13 cellular contexts compared by ENCODE assay signal in the genomic region with DNA sequence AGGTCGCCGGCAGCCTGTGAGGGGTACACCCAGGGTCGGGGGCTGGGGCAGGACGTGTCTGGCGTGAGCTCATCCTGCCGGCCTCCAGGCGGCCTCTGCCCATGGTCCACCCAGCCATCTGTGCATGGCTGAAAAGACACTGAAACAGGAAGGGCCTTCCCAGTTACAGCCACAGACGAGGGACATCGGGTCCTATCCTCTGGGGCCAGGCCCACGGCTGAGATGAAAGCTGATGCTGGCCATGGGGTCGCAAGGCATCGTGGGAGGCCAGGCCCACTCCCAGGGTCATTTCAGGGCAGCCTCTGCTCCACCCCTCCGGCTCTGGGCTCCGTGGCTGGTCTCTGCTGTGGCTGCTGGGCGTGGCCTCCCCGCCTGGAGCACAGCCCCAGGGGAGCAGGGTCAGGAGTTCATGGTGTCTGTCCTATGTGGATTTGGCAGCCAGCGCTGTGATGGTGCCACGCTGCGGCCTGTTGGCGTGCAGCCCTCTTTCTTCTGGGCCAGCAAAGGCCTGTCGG. TPM values are rescaled to one million over a fixed set of nuclear protein-coding genes. Genes with fewer than 3 reads are reported as not detected.
DNase-seq lines count a peak whose midpoint lies in the region; ATAC-seq and TF ChIP-seq lines count a peak whose summit lies in the region.
"Had no signal": no experiment of that assay in that cellular context is flagged by ENCODE, and none has a peak within 500 bp of the region (broad histone marks: within the 10 kb centered on the region; RNA-seq: fewer than 3 reads in every experiment).

No MANE protein-coding gene starts in this region.

- TF ChIP-seq CTCF in brain (conservative IDR thresholded peaks at IDR 0.05) (no peak), osteoblast (IDR thresholded peaks at IDR 0.05; ENCODE audit: extremely low read depth, low read depth, low read length) (no peak)

- H4K20me1 ChIP-seq in GM23248 (ENCODE audit: insufficient read depth), result no peaks in the 10 kb centered on the region
- peaks cover 28% of the 10 kb centered on the region for H4K20me1 ChIP-seq in osteoblast (ENCODE audit: insufficient read depth, low read length)

- H3F3A ChIP-seq in GM23248 (ENCODE audit: insufficient read depth), result no peaks in the 10 kb centered on the region

- H3K4me1 Mint-ChIP-seq in brain, result peaks cover 14% of the 10 kb centered on the region

- H3K36me3 ChIP-seq in GM23248 (ENCODE audit: low read depth) (no peaks in the 10 kb centered on the region), osteoblast (ENCODE audit: insufficient read depth, low read length) (peaks cover 15% of the 10 kb centered on the region)
- H3K36me3 ChIP-seq: prostate gland had no signal

- H3K27me3 Mint-ChIP-seq in brain, result no peaks in the 10 kb centered on the region

- H3K4me3 Mint-ChIP-seq in brain, result no peak overlapping the region

- no peaks in the 10 kb centered on the region for H3K27me3 ChIP-seq in GM23248 (replicated peaks; ENCODE audit: insufficient read depth)
- H3K27me3 ChIP-seq in osteoblast (ENCODE audit: insufficient read depth, low read length), result no peaks in the 10 kb centered on the region

- H3K79me2 ChIP-seq in GM23248 (ENCODE audit: insufficient read depth), result no peaks in the 10 kb centered on the region; the same call in 1 of the 2 replicates
- no peaks in the 10 kb centered on the region for H3K79me2 ChIP-seq in osteoblast (ENCODE audit: insufficient read depth, low read length)

- peak; percentile 55 for DNase-seq in GM23248
- DNase-seq in osteoblast (ENCODE audit: insufficient read length, low spot score, missing footprints), result peak; percentile 89
- no peak for DNase-seq in H4 (ENCODE audit: low spot score)
- DNase-seq in activated T-cell treated with anti-CD3 and anti-CD28 coated beads, Interleukin-2, amount 50 U/mL, for 1 hour, result no peak
- DNase-seq: activated CD8-positive, alpha-beta memory T cell treated with anti-CD3 and anti-CD28 coated beads for 24 hours; DMS53; Kasumi-1; NCI-H748 treated with DMSO at 0.1 percent for 48 hours; SW 1271 had no signal

- peaks cover 8% of the 10 kb centered on the region for H3K36me3 Mint-ChIP-seq in brain

- H3K4me1 ChIP-seq in GM23248 (ENCODE audit: insufficient read depth) (peaks cover 6% of the 10 kb centered on the region; the same call in 1 of the 2 replicates), osteoblast (ENCODE audit: insufficient read depth, low read length) (peaks cover 10% of the 10 kb centered on the region)

- H3K4me3 ChIP-seq in GM23248 (no peak overlapping the region), osteoblast (ENCODE audit: insufficient read depth, low read length) (no peak overlapping the region)
- H3K4me3 ChIP-seq: prostate gland had no signal

- H3K27ac ChIP-seq in GM23248, result no peak overlapping the region
- H3K27ac ChIP-seq in osteoblast (ENCODE audit: low read depth, low read length), result no peak overlapping the region

- no peaks in the 10 kb centered on the region for H3K9me3 Mint-ChIP-seq in brain

- in situ Hi-C loops in GM23248 (cut with MboI), result no loop called here

- 32 to 35% methylated on average over 21 of the region's 21 CpGs for WGBS in GM23248 (ENCODE audit: low coverage in 1 of 2, low lambda C conversion rate in 2 of 2, missing lambda C conversion rate in 2 of 2), 2 experiments

- peak overlapping the region in 3 of 5 experiments; percentile 9 to 85 (median 67) for H3K27ac Mint-ChIP-seq in brain

- no peak for ATAC-seq in HG03196 (IDR thresholded peaks at IDR 0.05; ENCODE audit: unreplicated experiment)

- H3K9ac ChIP-seq in GM23248, result no peak overlapping the region

- no peak overlapping the region for H2AFZ ChIP-seq in GM23248
- peak overlapping the region; percentile 29 for H2AFZ ChIP-seq in osteoblast (ENCODE audit: low read length)

- H3K9me3 ChIP-seq in GM23248 (ENCODE audit: low read depth), result no peaks in the 10 kb centered on the region
- H3K9me3 ChIP-seq in osteoblast (ENCODE audit: low read depth, low read length), result no peaks in the 10 kb centered on the region
- H3K9me3 ChIP-seq: prostate gland had no signal

- no peak overlapping the region for H3K4me2 ChIP-seq in GM23248 (ENCODE audit: unreplicated experiment)
- H3K4me2 ChIP-seq in osteoblast (ENCODE audit: insufficient read depth, low read length), result no peak overlapping the region

- H3K9me2 ChIP-seq in GM23248 (ENCODE audit: insufficient read depth), result no peaks in the 10 kb centered on the region

RNA-seq across cellular contexts. Expression of a gene that starts 16.6 kb away (rescaled TPM):
- total RNA-seq in GM23248 (2014; rRNA removed; shearing (Covaris generic)), result 43.2 and 44.9 TPM in 2 replicates
- polyA plus RNA-seq in GM23248 (2016; fragmentation: Nextera tagmentation; extraction: Ambion mirVana), result 186 and 197 TPM in 2 replicates
- polyA plus RNA-seq in brain (ENCODE audit: insufficient read depth, low read depth, low replicate concordance), result 403 TPM
- 18.8 and 22.7 TPM in 2 replicates for total RNA-seq in osteoblast
- 39.7 and 40.5 TPM in 2 replicates for total RNA-seq in H4 (2014; rRNA removed; shearing (Covaris generic))

RNA-seq across cellular contexts. Expression of a gene that starts 22.2 kb away (rescaled TPM):
- 17.8 and 18.7 TPM in 2 replicates for total RNA-seq in GM23248 (2014; rRNA removed; shearing (Covaris generic))
- polyA plus RNA-seq in GM23248 (2016; fragmentation: Nextera tagmentation; extraction: Ambion mirVana) (9.3 and 10.1 TPM in 2 replicates), brain (ENCODE audit: insufficient read depth, low read depth, low replicate concordance) (23.3 TPM)
- 15.9 and 16.6 TPM in 2 replicates for total RNA-seq in osteoblast
- total RNA-seq in H4 (2014; rRNA removed; shearing (Covaris generic)), result 5.6 and 5.9 TPM in 2 replicates

RNA-seq across cellular contexts. Expression of a gene that starts 23.0 kb away (rescaled TPM):
- total RNA-seq in GM23248 (2014; rRNA removed; shearing (Covaris generic)), result 31.9 and 32.8 TPM in 2 replicates
- polyA plus RNA-seq in GM23248 (2016; fragmentation: Nextera tagmentation; extraction: Ambion mirVana) (15.2 and 16.1 TPM in 2 replicates), brain (ENCODE audit: insufficient read depth, low read depth, low replicate concordance) (18.9 TPM)
- total RNA-seq in osteoblast, result 88.4 and 94.8 TPM in 2 replicates
- total RNA-seq in H4 (2014; rRNA removed; shearing (Covaris generic)), result 15.8 and 24.6 TPM in 2 replicates

RNA-seq across cellular contexts. Expression of a gene that starts 26.1 kb away (rescaled TPM):
- 1.8 TPM in 1 of 2 replicates, not detected in the other for total RNA-seq in GM23248 (2014; rRNA removed; shearing (Covaris generic))
- polyA plus RNA-seq in GM23248 (2016; fragmentation: Nextera tagmentation; extraction: Ambion mirVana), result not detected in 2 replicates
- polyA plus RNA-seq in brain (ENCODE audit: insufficient read depth, low read depth, low replicate concordance), result 0.58 TPM
- total RNA-seq in osteoblast, result under 0.01 and 0.36 TPM in 2 replicates
- 0.14 TPM in 1 of 2 replicates, not detected in the other for total RNA-seq in H4 (2014; rRNA removed; shearing (Covaris generic))
- polyA plus RNA-seq: keratinocyte had no signal

RNA-seq across cellular contexts. Expression of a gene that starts 34.0 kb away (rescaled TPM):
- not detected in 2 replicates for total RNA-seq in GM23248 (2014; rRNA removed; shearing (Covaris generic))
- polyA plus RNA-seq in GM23248 (2016; fragmentation: Nextera tagmentation; extraction: Ambion mirVana) (2.9 and 4.4 TPM in 2 replicates), brain (ENCODE audit: insufficient read depth, low read depth, low replicate concordance) (not detected)
- not detected in 2 replicates for total RNA-seq in osteoblast
- total RNA-seq in H4 (2014; rRNA removed; shearing (Covaris generic)), result 0.08 TPM in 1 of 2 replicates, not detected in the other
- polyA plus RNA-seq: keratinocyte had no signal

Comparison
In these comparisons a context has a peak if more than half of its experiments do, and no peak if none do; other contexts are left out.
1. DNase-seq: peak in GM23248 (single experiment) and osteoblast (single experiment); none in H4 (single experiment) and activated T-cell treated with anti-CD3 and anti-CD28 coated beads, Interleukin-2, amount 50 U/mL, for 1 hour (single experiment).